Comparison of ENCODE assay signal across 1 cellular context in genomic region chr2:25305809-25306208, GRCh38.
TF ChIP-seq lines count a peak whose summit lies in the region.

No MANE protein-coding gene starts in this region.

TF ChIP-seq in SK-N-SH, 30 proteins besides CTCF, POLR2A, EP300 and RAD21 (continued from another document):
- no peak for TF ChIP-seq GATA2 (CRISPR knock-in tag; IDR thresholded peaks at IDR 0.05)
